ENCODE assay signal across 8 cellular contexts in genomic region chr12:27703720-27704452, GRCh38. TPM values are rescaled to one million over a fixed set of nuclear protein-coding genes. Genes with fewer than 3 reads are reported as not detected.
DNase-seq lines count a peak whose midpoint lies in the region; ATAC-seq, FAIRE-seq and TF ChIP-seq lines count a peak whose summit lies in the region.

No MANE protein-coding gene starts in this region.

- H4K5ac ChIP-seq in H1 (ENCODE audit: insufficient read length, low read depth, low read length) = no peak overlapping the region

- H3K4me3 ChIP-seq in H1 (ENCODE audit: extremely low read depth in 1 of 4, insufficient read depth in 2 of 4, low read depth in 3 of 4, low read length in 4 of 4) (no peak overlapping the region), mucosa of descending colon (no peak overlapping the region)

- H3K27me3 ChIP-seq in H1 (replicated peaks in 1 of 4; ENCODE audit: control insufficient read depth in 3 of 4, extremely low read depth in 1 of 4, insufficient read depth in 3 of 4, low read length in 3 of 4) = no peaks in the 10 kb centered on the region

- CTCF ChIA-PET in activated CD4-positive, alpha-beta memory T cell treated with anti-CD3 and anti-CD28 coated beads for 36 hours (lab: Charles Lee) = interaction anchor here (0.8 to 2.9 kb wide), 8 partner anchors 11 to 277 kb away, joined by 3 to 19 read pairs (median 4); no protein-coding TSS in a partner anchor
- CTCF ChIA-PET in H1 (lab: Charles Lee; ENCODE audit: partially characterized antibody) = interaction anchor here (0.6 to 2.8 kb wide), 20 partner anchors 8 to 319 kb away, joined by 3 to 11 read pairs (median 4); partner anchors contain the start of gene REP15

- TF ChIP-seq EP300 in H1 (IDR thresholded peaks at IDR 0.05; ENCODE audit: borderline replicate concordance in 1 of 2, low read depth in 2 of 2, low read length in 2 of 2) = no peak

- H3K27ac Mint-ChIP-seq in activated CD4-positive, alpha-beta memory T cell treated with anti-CD3 and anti-CD28 coated beads for 36 hours = no peak overlapping the region

- H2AK5ac ChIP-seq in H1 (ENCODE audit: low read depth, low read length) = no peak overlapping the region

- H3K36me3 ChIP-seq in H1 (ENCODE audit: control insufficient read depth in 2 of 4, insufficient read depth in 4 of 4, low read length in 3 of 4) (no peaks in the 10 kb centered on the region), mucosa of descending colon (ENCODE audit: low read depth) (no peaks in the 10 kb centered on the region)

- POLR2A ChIA-PET in activated CD4-positive, alpha-beta memory T cell treated with anti-CD3 and anti-CD28 coated beads for 36 hours (lab: Charles Lee) = interaction anchor here (0.6 kb wide), 1 partner anchor 9 kb away, joined by 3 read pairs; no protein-coding TSS in a partner anchor
- POLR2A ChIA-PET in H1 (lab: Charles Lee; ENCODE audit: partially characterized antibody) = interaction anchor here (0.7 kb wide), 1 partner anchor 77 kb away, joined by 3 read pairs; no protein-coding TSS in a partner anchor

- intact Hi-C loops in activated CD4-positive, alpha-beta memory T cell treated with anti-CD3 and anti-CD28 coated beads for 36 hours (cut with micrococcal nuclease) = loop anchor here (1.0 to 5.0 kb wide), 5 partner anchors 52 to 689 kb away; no protein-coding TSS in a partner anchor
- intact Hi-C loops in mucosa of descending colon (cut with DNase I, micrococcal nuclease) = no loop called here

- H2BK5ac ChIP-seq in H1 (ENCODE audit: low read depth, low read length) = no peak overlapping the region

- H3K27ac ChIP-seq in H1 (ENCODE audit: low read depth, low read length) = no peak overlapping the region

- H2BK12ac ChIP-seq in H1 (ENCODE audit: low read depth, low read length) = peak overlapping the region; percentile 32; the same call in 1 of the 2 replicates

- 40% methylated on average over 4 of the region's 4 CpGs; no CpG with 5 or more reads in 1 of the 2 experiments for WGBS in H1 (ENCODE audit: extremely low coverage in 1 of 2, insufficient coverage in 1 of 2, insufficient read length in 1 of 2, insufficient replicate concordance in 2 of 2, low coverage in 1 of 2, low lambda C conversion rate in 2 of 2, missing lambda C conversion rate in 1 of 2), 2 experiments

- no peaks in the 10 kb centered on the region for H3K23me2 ChIP-seq in H1 (ENCODE audit: low read depth, low read length)

- H3K9me3 Mint-ChIP-seq in activated CD4-positive, alpha-beta memory T cell treated with anti-CD3 and anti-CD28 coated beads for 36 hours = no peaks in the 10 kb centered on the region

- no peak overlapping the region for H3K23ac ChIP-seq in H1 (ENCODE audit: insufficient read length)

- no peaks in the 10 kb centered on the region for H4K20me1 ChIP-seq in H1 (replicated peaks in 1 of 2; ENCODE audit: control insufficient read depth in 1 of 2, insufficient read depth in 2 of 2, low read length in 2 of 2)

- FAIRE-seq in H1 (lab: Jason Lieb, UNC) = peak; percentile 94

- H3K9ac ChIP-seq in H1 (replicated peaks in 1 of 4; ENCODE audit: extremely low read depth in 1 of 4, low read depth in 3 of 4, low read length in 3 of 4) = no peak overlapping the region

- TF ChIP-seq POLR2A in H1 (IDR thresholded peaks at IDR 0.05; ENCODE audit: control extremely low read depth in 1 of 2, low read depth in 2 of 2, low read length in 2 of 2) = no peak

- no peak overlapping the region for H2AFZ ChIP-seq in H1 (ENCODE audit: low read length)

- DNase-seq in Ammon's horn (ENCODE audit: low spot score) (peak; percentile 76), NCI-H460 (ENCODE audit: extremely low read depth, low read depth) (peak; percentile 88), H1 (ENCODE audit: low read depth in 1 of 2, low spot score in 2 of 2) (peak; percentile 19 to 85), mucosa of descending colon (peak in 2 of 3 donors; percentile 57 to 98)
- peak; percentile 80 for DNase-seq in activated CD4-positive, alpha-beta memory T cell treated with anti-CD3 and anti-CD28 coated beads for 36 hours
- DNase-seq in stimulated activated CD8-positive, alpha-beta memory T cell treated with anti-CD3 and anti-CD28 coated beads, Interleukin-7, amount 100 ng/mL, for 48 hours (ENCODE audit: extremely low read depth in 1 of 2, low read depth in 1 of 2) = peak; percentile 14 to 57

- H3K56ac ChIP-seq in H1 (replicated peaks; ENCODE audit: insufficient read length, low read depth, low read length) = no peak overlapping the region

- H4K8ac ChIP-seq in H1 (ENCODE audit: extremely low read depth, insufficient read depth, low read length) = no peak overlapping the region

- no peaks in the 10 kb centered on the region for H3K9me3 ChIP-seq in H1 (ENCODE audit: insufficient read depth in 2 of 2, low read depth in 1 of 2, low read length in 1 of 2)
- H3K9me3 ChIP-seq in mucosa of descending colon = no peaks in the 10 kb centered on the region

- H3K4me1 Mint-ChIP-seq in activated CD4-positive, alpha-beta memory T cell treated with anti-CD3 and anti-CD28 coated beads for 36 hours (ENCODE audit: low read depth) = peaks cover 2% of the 10 kb centered on the region

- TF ChIP-seq CTCF in H1 (IDR thresholded peaks at IDR 0.05; ENCODE audit: control extremely low read depth in 1 of 3, insufficient read depth in 1 of 3, low read depth in 1 of 3, low read length in 3 of 3) (peak in 2 of 3 experiments; percentile 69 to 92; a peak in 3 of 4 replicates), mucosa of descending colon (IDR thresholded peaks at IDR 0.05) (peak; percentile 65)

- TF ChIP-seq RAD21 in H1 (IDR thresholded peaks at IDR 0.05 in 1 of 2, conservative IDR thresholded peaks at IDR 0.05 in 1 of 2; ENCODE audit: low read depth in 2 of 2, low read length in 2 of 2) = peak; percentile 77 to 80

- no peak overlapping the region for H3K18ac ChIP-seq in H1 (ENCODE audit: extremely low read depth, low read length)

- H2BK120ac ChIP-seq in H1 (replicated peaks; ENCODE audit: low read depth, low read length) = no peak overlapping the region

- no peak overlapping the region for H3K4me2 ChIP-seq in H1 (ENCODE audit: insufficient read depth in 1 of 2, low read depth in 2 of 2, low read length in 2 of 2)

- H3K79me2 ChIP-seq in H1 (ENCODE audit: control insufficient read depth in 1 of 2, insufficient read depth in 2 of 2, low read length in 2 of 2) = no peaks in the 10 kb centered on the region

- H3K79me1 ChIP-seq in H1 (ENCODE audit: low read depth, low read length) = no peaks in the 10 kb centered on the region

- H3K4me3 Mint-ChIP-seq in activated CD4-positive, alpha-beta memory T cell treated with anti-CD3 and anti-CD28 coated beads for 36 hours = no peak overlapping the region

- H3K4me1 ChIP-seq in H1 (replicated peaks in 1 of 4; ENCODE audit: control insufficient read depth in 3 of 4, insufficient read depth in 4 of 4, low read length in 3 of 4) (no peaks in the 10 kb centered on the region), mucosa of descending colon (ENCODE audit: low read depth) (no peaks in the 10 kb centered on the region)

- H3K4ac ChIP-seq in H1 (replicated peaks; ENCODE audit: insufficient read length, low read depth, low read length) = no peak overlapping the region

- no peaks in the 10 kb centered on the region for H3K36me3 Mint-ChIP-seq in activated CD4-positive, alpha-beta memory T cell treated with anti-CD3 and anti-CD28 coated beads for 36 hours

- H2BK20ac ChIP-seq in H1 (ENCODE audit: low read length) = no peak overlapping the region

- H4K91ac ChIP-seq in H1 (replicated peaks; ENCODE audit: insufficient read length, low read length) = no peak overlapping the region

- H3K14ac ChIP-seq in H1 (ENCODE audit: insufficient read length) = no peak overlapping the region

- H3K27me3 Mint-ChIP-seq in activated CD4-positive, alpha-beta memory T cell treated with anti-CD3 and anti-CD28 coated beads for 36 hours = peaks cover 9% of the 10 kb centered on the region

- ATAC-seq in GM18870 (IDR thresholded peaks at IDR 0.05; ENCODE audit: unreplicated experiment) (peak; percentile 91), HG03159 (IDR thresholded peaks at IDR 0.05; ENCODE audit: unreplicated experiment) (peak; percentile 84), mucosa of descending colon (peak; percentile 91)

- H2BK15ac ChIP-seq in H1 (ENCODE audit: low read length) = no peak overlapping the region

TF ChIP-seq in H1, 55 proteins besides CTCF, POLR2A, EP300 and RAD21 (continues in another document):
- no peak for TF ChIP-seq BACH1 (IDR thresholded peaks at IDR 0.05; ENCODE audit: low read length)
- peak; percentile 23 for TF ChIP-seq NANOG (IDR thresholded peaks at IDR 0.05; ENCODE audit: insufficient read depth, low read depth, low read length, poor library complexity, severe bottlenecking)
- no peak for TF ChIP-seq SIX5 (IDR thresholded peaks at IDR 0.05; ENCODE audit: low read depth, low read length)

RNA-seq across cellular contexts. Expression of gene MRPS35, which starts 6.7 kb away (rescaled TPM):
- total RNA-seq in NCI-H460 (2014; rRNA removed; shearing (Covaris generic)) = 138 and 139 TPM in 2 replicates
- 86.4 and 89.3 TPM in 2 replicates for polyA plus RNA-seq in NCI-H460 (2014; cell fraction: nucleus; rRNA removed)
- 10 to 100 TPM; 49.2 to 50.2 TPM for total RNA-seq in activated CD4-positive, alpha-beta memory T cell treated with anti-CD3 and anti-CD28 coated beads for 36 hours
- total RNA-seq in H1 (2021; fragmentation: NEBNext Ultra II Directional; extraction: Animal tissue kit (Norgen Biotek cat#: 25700)) = 44.3 and 47.9 TPM in 2 replicates
- polyA plus RNA-seq in H1 (2011; rRNA removed) = 14.6 and 26.8 TPM in 2 replicates
- polyA plus RNA-seq in H1 (2011; cell fraction: cytosol; rRNA removed) = 36.9 TPM
- polyA plus RNA-seq in H1 (2011; cell fraction: nucleus; rRNA removed) = 10.0 TPM
- 27.9 to 41.4 TPM (median 30.9 TPM) in 4 replicates for polyA plus RNA-seq in H1 (2012, experiment 1 of 2)
- polyA plus RNA-seq in H1 (2012, experiment 2 of 2) = 9.7 TPM
- polyA plus RNA-seq in H1 (2013, experiment 1 of 2) = 42.0 TPM
- polyA plus RNA-seq in H1 (2013, experiment 2 of 2) = 43.0 TPM
- 15.6 and 25.9 TPM in 2 replicates for polyA minus RNA-seq in H1 (2011; rRNA and poly(A)+ RNA removed)
- polyA minus RNA-seq in H1 (2011; cell fraction: cytosol; rRNA and poly(A)+ RNA removed) = 39.6 TPM
- polyA minus RNA-seq in H1 (2011; cell fraction: nucleus; rRNA and poly(A)+ RNA removed) = 12.6 TPM
- 10 to 100 TPM; 50.2 to 72.6 (median 67.3) TPM for total RNA-seq in mucosa of descending colon

RNA-seq across cellular contexts. Expression of gene REP15, which starts 7.6 kb away (rescaled TPM):
- 0.23 and 0.30 TPM in 2 replicates for total RNA-seq in NCI-H460 (2014; rRNA removed; shearing (Covaris generic))
- 0.17 TPM in 1 of 2 replicates, not detected in the other for polyA plus RNA-seq in NCI-H460 (2014; cell fraction: nucleus; rRNA removed)
- total RNA-seq in activated CD4-positive, alpha-beta memory T cell treated with anti-CD3 and anti-CD28 coated beads for 36 hours = under 1 TPM in 1 of 2 experiments, not detected in 1; 0.22 TPM
- total RNA-seq in H1 (2021; fragmentation: NEBNext Ultra II Directional; extraction: Animal tissue kit (Norgen Biotek cat#: 25700)) = 0.73 and 0.80 TPM in 2 replicates
- 0.06 TPM in 1 of 2 replicates, not detected in the other for polyA plus RNA-seq in H1 (2011; rRNA removed)
- 0.21 TPM for polyA plus RNA-seq in H1 (2011; cell fraction: cytosol; rRNA removed)
- polyA plus RNA-seq in H1 (2011; cell fraction: nucleus; rRNA removed) = 0.10 TPM
- 0.24 to 1.0 TPM (median 0.29 TPM) in 4 replicates for polyA plus RNA-seq in H1 (2012, experiment 1 of 2)
- not detected for polyA plus RNA-seq in H1 (2012, experiment 2 of 2)
- 0.30 TPM for polyA plus RNA-seq in H1 (2013, experiment 1 of 2)
- polyA plus RNA-seq in H1 (2013, experiment 2 of 2) = 0.31 TPM
- polyA minus RNA-seq in H1 (2011; rRNA and poly(A)+ RNA removed) = 0.44 TPM in 2 replicates
- not detected for polyA minus RNA-seq in H1 (2011; cell fraction: cytosol; rRNA and poly(A)+ RNA removed)
- 1.00 TPM for polyA minus RNA-seq in H1 (2011; cell fraction: nucleus; rRNA and poly(A)+ RNA removed)
- total RNA-seq in mucosa of descending colon = 10 to 100 TPM; 14.3 to 51.4 (median 51.1) TPM

Comparison
In these comparisons a context has a peak if more than half of its experiments do, and no peak if none do; other contexts are left out.
1. DNase-seq: peak in every context shown above with its lines; median percentile 88 in NCI-H460; 80 in activated CD4-positive, alpha-beta memory T cell treated with anti-CD3 and anti-CD28 coated beads for 36 hours; 78 in mucosa of descending colon; 76 in Ammon's horn; 52 in H1; 36 in stimulated activated CD8-positive, alpha-beta memory T cell treated with anti-CD3 and anti-CD28 coated beads, Interleukin-7, amount 100 ng/mL, for 48 hours.